In genomic region chr7:99133766-99134564, GRCh38 we compare ENCODE assay signal across 2 cellular contexts.
TF ChIP-seq lines count a peak whose summit lies in the region.

No MANE protein-coding gene starts in this region.

TF ChIP-seq in IMR-90, 13 proteins besides CTCF, POLR2A, EP300 and RAD21:
- TF ChIP-seq FOS (IDR thresholded peaks at IDR 0.05; ENCODE audit: low read depth, low read length) = no peak
- no peak for TF ChIP-seq RCOR1 (IDR thresholded peaks at IDR 0.05; ENCODE audit: insufficient replicate concordance, low read length)
- TF ChIP-seq MXI1 (IDR thresholded peaks at IDR 0.05; ENCODE audit: borderline replicate concordance, low read depth, low read length) = no peak
- no peak for TF ChIP-seq CHD1 (IDR thresholded peaks at IDR 0.05; ENCODE audit: low read depth, low read length)
- TF ChIP-seq, protein P1, sequence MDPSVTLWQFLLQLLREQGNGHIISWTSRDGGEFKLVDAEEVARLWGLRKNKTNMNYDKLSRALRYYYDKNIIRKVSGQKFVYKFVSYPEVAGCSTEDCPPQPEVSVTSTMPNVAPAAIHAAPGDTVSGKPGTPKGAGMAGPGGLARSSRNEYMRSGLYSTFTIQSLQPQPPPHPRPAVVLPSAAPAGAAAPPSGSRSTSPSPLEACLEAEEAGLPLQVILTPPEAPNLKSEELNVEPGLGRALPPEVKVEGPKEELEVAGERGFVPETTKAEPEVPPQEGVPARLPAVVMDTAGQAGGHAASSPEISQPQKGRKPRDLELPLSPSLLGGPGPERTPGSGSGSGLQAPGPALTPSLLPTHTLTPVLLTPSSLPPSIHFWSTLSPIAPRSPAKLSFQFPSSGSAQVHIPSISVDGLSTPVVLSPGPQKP (IDR thresholded peaks at IDR 0.05; ENCODE audit: borderline replicate concordance, low read depth, low read length) = no peak
- no peak for TF ChIP-seq MAZ (IDR thresholded peaks at IDR 0.05; ENCODE audit: borderline replicate concordance, low read depth, low read length)
- no peak for TF ChIP-seq SMC3 (IDR thresholded peaks at IDR 0.05; ENCODE audit: low read depth, low read length)
- no peak for TF ChIP-seq BHLHE40 (IDR thresholded peaks at IDR 0.05; ENCODE audit: low read depth, low read length)
- TF ChIP-seq USF2 (IDR thresholded peaks at IDR 0.05; ENCODE audit: low read depth, low read length) = no peak
- TF ChIP-seq MAFK (IDR thresholded peaks at IDR 0.05; ENCODE audit: low read depth, low read length) = no peak
TF ChIP-seq in IMR-90: peak in this region for 0.

TF ChIP-seq in WTC11, 78 proteins besides CTCF, POLR2A, EP300 and RAD21:
- no peak for TF ChIP-seq ERG (CRISPR knock-in tag; IDR thresholded peaks at IDR 0.05)
- TF ChIP-seq SP1 (CRISPR knock-in tag; conservative IDR thresholded peaks at IDR 0.05) = no peak
- no peak for TF ChIP-seq CBFB (CRISPR knock-in tag; IDR thresholded peaks at IDR 0.05; ENCODE audit: low read depth)
